ENCODE assay signal across 18 cellular contexts in the genomic region with DNA sequence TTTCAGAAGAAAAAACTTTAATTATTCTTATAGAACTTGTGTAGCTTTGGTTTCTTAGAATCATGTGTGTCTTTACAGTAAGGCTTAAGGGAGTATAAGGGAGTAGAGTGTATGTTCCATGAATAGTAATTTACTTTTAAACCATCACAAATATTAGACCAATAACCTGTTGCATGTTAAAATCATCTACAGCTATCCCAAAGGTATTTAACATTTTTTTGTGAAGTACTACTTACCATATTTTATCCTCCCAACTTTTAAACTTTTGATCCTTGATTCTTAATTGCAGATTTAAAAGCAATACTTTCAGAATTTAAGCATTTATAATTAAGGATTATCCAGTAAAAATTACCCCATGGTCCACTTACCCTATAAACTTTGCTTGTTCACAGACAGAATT.
"Had no signal": no experiment of that assay in that cellular context is flagged by ENCODE, and none has a peak within 500 bp of the region (broad histone marks: within the 10 kb centered on the region; RNA-seq: fewer than 3 reads in every experiment).

No MANE protein-coding gene starts in this region.

- H3K27ac ChIP-seq: colonic mucosa, stomach, thoracic aorta, upper lobe of left lung had no signal

- H3K36me3 ChIP-seq: colonic mucosa, stomach, thoracic aorta, upper lobe of left lung, uterus had no signal

- H3K4me3 ChIP-seq: colonic mucosa, stomach, thoracic aorta, upper lobe of left lung, uterus had no signal

- H3K4me1 ChIP-seq: colonic mucosa had no signal

- H3K9me3 Mint-ChIP-seq: natural killer cell treated with Interleukin-12 subunit alpha and Interleukin-12 subunit beta and Interleukin-15 and Interleukin-18, amount 100 ng/mL, for 72 hours; stimulated activated naive B cell treated with anti-CD40 and anti-IgM and Interleukin-4, amounts not matched to agents 10 μg/mL and 1 μg/mL and 100 μg/mL, for 72 hours had no signal

- H3K27ac Mint-ChIP-seq: natural killer cell treated with Interleukin-12 subunit alpha and Interleukin-12 subunit beta and Interleukin-15 and Interleukin-18, amount 100 ng/mL, for 72 hours; stimulated activated naive B cell treated with anti-CD40 and anti-IgM and Interleukin-4, amounts not matched to agents 10 μg/mL and 1 μg/mL and 100 μg/mL, for 72 hours had no signal

- H3K9me3 ChIP-seq: colonic mucosa, stomach, thoracic aorta, upper lobe of left lung, uterus had no signal

- ATAC-seq: left lobe of liver; natural killer cell treated with Interleukin-12 subunit alpha and Interleukin-12 subunit beta and Interleukin-15 and Interleukin-18, amount 100 ng/mL, for 72 hours; sciatic nerve; stimulated activated naive B cell treated with anti-CD40 and anti-IgM and Interleukin-4, amounts not matched to agents 10 μg/mL and 1 μg/mL and 100 μg/mL, for 72 hours had no signal

- H3K27me3 ChIP-seq: uterus had no signal

- H3K36me3 Mint-ChIP-seq: natural killer cell treated with Interleukin-12 subunit alpha and Interleukin-12 subunit beta and Interleukin-15 and Interleukin-18, amount 100 ng/mL, for 72 hours; stimulated activated naive B cell treated with anti-CD40 and anti-IgM and Interleukin-4, amounts not matched to agents 10 μg/mL and 1 μg/mL and 100 μg/mL, for 72 hours had no signal

- DNase-seq: colonic mucosa; dermis blood vessel endothelial cell; effector CD4-positive, alpha-beta T cell; foreskin melanocyte; head of caudate nucleus; hippocampal formation; posterior cingulate gyrus; stimulated activated CD4-positive, alpha-beta T cell treated with anti-CD3 and anti-CD28 coated beads, Interleukin-2, amount 100 ng/mL, for 24 hours; stimulated activated CD4-positive, alpha-beta T cell treated with anti-CD3 and anti-CD28 coated beads, Interleukin-4, amount 100 ng/mL, for 4 hours; stimulated activated naive B cell treated with anti-CD40 and anti-IgM and Interleukin-4, amounts not matched to agents 10 μg/mL and 1 μg/mL and 100 μg/mL, for 72 hours; stomach; substantia nigra; upper lobe of left lung; uterus had no signal

- H3K4me3 Mint-ChIP-seq: natural killer cell treated with Interleukin-12 subunit alpha and Interleukin-12 subunit beta and Interleukin-15 and Interleukin-18, amount 100 ng/mL, for 72 hours; stimulated activated naive B cell treated with anti-CD40 and anti-IgM and Interleukin-4, amounts not matched to agents 10 μg/mL and 1 μg/mL and 100 μg/mL, for 72 hours had no signal
